ENCODE assay signal across 12 cellular contexts in the genomic region with DNA sequence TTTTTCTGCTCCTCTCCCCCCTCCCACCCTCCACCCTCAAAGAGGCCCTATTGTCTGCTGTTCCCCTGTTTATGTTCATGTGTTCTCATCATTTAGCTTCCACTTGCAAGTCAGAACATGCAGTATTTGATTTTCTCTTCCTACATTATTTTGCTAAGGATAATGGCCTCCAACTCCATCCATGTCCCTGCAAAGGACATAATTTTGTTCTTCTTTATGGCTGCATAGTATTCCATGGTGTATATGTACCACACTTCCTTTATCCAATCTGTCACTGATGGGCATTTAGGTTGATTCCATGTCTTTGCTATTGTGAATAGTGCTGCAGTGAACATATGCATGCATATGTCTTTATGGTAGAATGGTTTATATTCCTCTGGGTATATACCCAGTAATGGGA. TPM values are rescaled to one million over a fixed set of nuclear protein-coding genes. Genes with fewer than 3 reads are reported as not detected.
"Had no signal": no experiment of that assay in that cellular context is flagged by ENCODE, and none has a peak within 500 bp of the region (broad histone marks: within the 10 kb centered on the region; RNA-seq: fewer than 3 reads in every experiment).

No MANE protein-coding gene starts in this region.

RNA-seq across cellular contexts. Expression of a gene that starts 51.2 kb away (rescaled TPM):
- total RNA-seq: activated B cell treated with CpG ODN at 0.5 μM for 24 hours; activated CD4-positive, alpha-beta memory T cell treated with anti-CD3 and anti-CD28 coated beads, Interleukin-2, amount 10 ng/mL, durations not matched to agents 7 days and 5 days; activated CD4-positive, alpha-beta T cell treated with anti-CD3 and anti-CD28 coated beads for 36 hours; activated CD4-positive, alpha-beta T cell treated with anti-CD3 and anti-CD28 coated beads, Interleukin-2, amount 10 ng/mL, durations not matched to agents 24 days and 14 days; activated CD4-positive, alpha-beta T cell treated with anti-CD3 and anti-CD28 coated beads, Interleukin-2, amount 10 ng/mL, durations not matched to agents 7 days and 5 days; activated CD8-positive, alpha-beta memory T cell treated with anti-CD3 and anti-CD28 coated beads for 36 hours; activated CD8-positive, alpha-beta memory T cell treated with anti-CD3 and anti-CD28 coated beads, Interleukin-2, amount 10 ng/mL, durations not matched to agents 7 days and 5 days; activated CD8-positive, alpha-beta T cell treated with anti-CD3 and anti-CD28 coated beads for 36 hours; activated CD8-positive, alpha-beta T cell treated with anti-CD3 and anti-CD28 coated beads, Interleukin-2, amount 10 ng/mL, durations not matched to agents 7 days and 5 days; T-helper 1 cell treated with Interleukin-12 subunit alpha and Interleukin-12 subunit beta and Interleukin-4 antibody, amounts not matched to agents 30 ng/mL and 1 ng/mL, for 36 hours; T-helper 17 cell; T-helper 2 cell treated with Interferon-gamma antibody and Interleukin-4, amounts not matched to agents 100 ng/mL and 5 ng/mL, for 36 hours had no signal
